1 cellular context compared by ENCODE assay signal in genomic region chr6:43265564-43265963, GRCh38.
TF ChIP-seq lines count a peak whose summit lies in the region.

No MANE protein-coding gene starts in this region.

TF ChIP-seq in HepG2, 621 proteins besides CTCF, POLR2A, EP300 and RAD21 (continued from another document and continues in another):
- TF ChIP-seq ZNF407 (CRISPR knock-in tag; IDR thresholded peaks at IDR 0.05; ENCODE audit: not compliant biosample characterization) (no peak), MAFK (conservative IDR thresholded peaks at IDR 0.05 in 1 of 2, IDR thresholded peaks at IDR 0.05 in 1 of 2; ENCODE audit: low read length in 2 of 2) (no peak), ZNF710 (CRISPR knock-in tag; IDR thresholded peaks at IDR 0.05; ENCODE audit: borderline replicate concordance) (no peak), HNRNPK (IDR thresholded peaks at IDR 0.05; ENCODE audit: low read depth, low read length, poor library complexity, severe bottlenecking) (no peak), ZEB1 (IDR thresholded peaks at IDR 0.05; ENCODE audit: insufficient replicate concordance, low read depth) (no peak), TMF1 (CRISPR knock-in tag; IDR thresholded peaks at IDR 0.05; ENCODE audit: low read depth) (no peak), GMEB2 (CRISPR knock-in tag; IDR thresholded peaks at IDR 0.05; ENCODE audit: low read depth) (no peak), ZIK1 (CRISPR knock-in tag; IDR thresholded peaks at IDR 0.05; ENCODE audit: borderline replicate concordance, low read depth) (no peak), KDM5B (CRISPR knock-in tag; IDR thresholded peaks at IDR 0.05; ENCODE audit: borderline replicate concordance) (no peak), NRL (CRISPR knock-in tag; IDR thresholded peaks at IDR 0.05; ENCODE audit: borderline replicate concordance) (no peak), ZNF570 (CRISPR knock-in tag; IDR thresholded peaks at IDR 0.05; ENCODE audit: borderline replicate concordance) (no peak), ZFP62 (CRISPR knock-in tag; IDR thresholded peaks at IDR 0.05) (no peak), ZSCAN21 (CRISPR knock-in tag; IDR thresholded peaks at IDR 0.05; ENCODE audit: borderline replicate concordance) (peak; percentile 62; the same call in 1 of the 2 replicates), KLF11 (CRISPR knock-in tag; IDR thresholded peaks at IDR 0.05) (no peak), GABPA (IDR thresholded peaks at IDR 0.05; ENCODE audit: low read depth, low read length) (no peak), GABPA (CRISPR knock-in tag; IDR thresholded peaks at IDR 0.05; ENCODE audit: low read depth) (no peak), TAF1 (CRISPR knock-in tag; IDR thresholded peaks at IDR 0.05) (no peak), ZNF567 (CRISPR knock-in tag; IDR thresholded peaks at IDR 0.05; ENCODE audit: borderline replicate concordance) (no peak), ZFP91 (CRISPR knock-in tag; IDR thresholded peaks at IDR 0.05; ENCODE audit: borderline replicate concordance) (no peak; the same call in 1 of the 2 replicates), ZNF431 (CRISPR knock-in tag; IDR thresholded peaks at IDR 0.05; ENCODE audit: borderline replicate concordance, low read depth) (no peak), THAP8 (CRISPR knock-in tag; IDR thresholded peaks at IDR 0.05; ENCODE audit: borderline replicate concordance) (no peak), HOXA7 (CRISPR knock-in tag; IDR thresholded peaks at IDR 0.05) (no peak), KLF16 (CRISPR knock-in tag; IDR thresholded peaks at IDR 0.05) (peak in 1 of 2 experiments; percentile 33; a peak in 1 of 4 replicates), ZMYM2 (CRISPR knock-in tag; IDR thresholded peaks at IDR 0.05) (no peak), KLF9 (CRISPR knock-in tag; IDR thresholded peaks at IDR 0.05; ENCODE audit: low read depth) (no peak), ZBTB38 (CRISPR knock-in tag; IDR thresholded peaks at IDR 0.05) (peak; percentile 83), NR2C2 (CRISPR knock-in tag; IDR thresholded peaks at IDR 0.05; ENCODE audit: borderline replicate concordance) (0 out of 2 replicates have a peak, but pooled peaks have one; percentile 7), ZBTB33 (CRISPR knock-in tag; IDR thresholded peaks at IDR 0.05) (no peak), RBM22 (optimal IDR thresholded peaks at IDR 0.05; ENCODE audit: low read length) (no peak), ZSCAN25 (CRISPR knock-in tag; IDR thresholded peaks at IDR 0.05) (peak; percentile 78), ZNF207 (IDR thresholded peaks at IDR 0.05; ENCODE audit: borderline replicate concordance) (no peak), ATF1 (CRISPR knock-in tag; IDR thresholded peaks at IDR 0.05) (no peak), AFF4 (CRISPR knock-in tag; IDR thresholded peaks at IDR 0.05) (no peak), SMARCE1 (IDR thresholded peaks at IDR 0.05; ENCODE audit: borderline replicate concordance) (no peak), ATAD3A (CRISPR knock-in tag; IDR thresholded peaks at IDR 0.05) (no peak), ZNF670 (CRISPR knock-in tag; IDR thresholded peaks at IDR 0.05; ENCODE audit: borderline replicate concordance) (no peak), SRSF9 (IDR thresholded peaks at IDR 0.05; ENCODE audit: borderline replicate concordance, insufficient read depth, low read depth, low read length, poor library complexity, severe bottlenecking) (no peak), NFYB (CRISPR knock-in tag; IDR thresholded peaks at IDR 0.05) (no peak), MYC (CRISPR knock-in tag; IDR thresholded peaks at IDR 0.05; ENCODE audit: borderline replicate concordance) (no peak), ZNF776 (CRISPR knock-in tag; IDR thresholded peaks at IDR 0.05) (no peak), ZNF441 (CRISPR knock-in tag; IDR thresholded peaks at IDR 0.05; ENCODE audit: borderline replicate concordance) (no peak), ATRX (CRISPR knock-in tag; IDR thresholded peaks at IDR 0.05; ENCODE audit: borderline replicate concordance) (no peak), ZNF552 (CRISPR knock-in tag; IDR thresholded peaks at IDR 0.05; ENCODE audit: borderline replicate concordance) (no peak), XRCC5 (optimal IDR thresholded peaks at IDR 0.05; ENCODE audit: low read length) (no peak), TCF12 (IDR thresholded peaks at IDR 0.05) (no peak), TCF12 (CRISPR knock-in tag; IDR thresholded peaks at IDR 0.05) (no peak), FLYWCH1 (CRISPR knock-in tag; IDR thresholded peaks at IDR 0.05) (no peak)
